In genomic region chr3:187952849-187953248, GRCh38 we compare ENCODE assay signal across 19 cellular contexts.
DNase-seq lines count a peak whose midpoint lies in the region; ATAC-seq, FAIRE-seq and TF ChIP-seq lines count a peak whose summit lies in the region.
"Had no signal": no experiment of that assay in that cellular context is flagged by ENCODE, and none has a peak within 500 bp of the region (broad histone marks: within the 10 kb centered on the region; RNA-seq: fewer than 3 reads in every experiment).

No MANE protein-coding gene starts in this region.

- CTCF ChIA-PET in mammary epithelial cell (lab: Charles Lee; ENCODE audit: low non-redundant PET), result no interaction called here
- CTCF ChIA-PET in MCF 10A (lab: Yijun Ruan, JAX), result interaction anchor here (0.8 kb wide), 1 partner anchor 210 kb away, joined by 4 read pairs; no protein-coding TSS in a partner anchor
- CTCF ChIA-PET in K562 (lab: Yijun Ruan, JAX; ENCODE audit: low intra/inter-chr PET ratio), result no interaction called here

- no peak overlapping the region for H3K27ac Mint-ChIP-seq in MCF 10A (ENCODE audit: low read depth, unreplicated experiment)
- H3K27ac Mint-ChIP-seq: GM23338 had no signal

- H3K27me3 Mint-ChIP-seq in MCF 10A (ENCODE audit: insufficient read depth, unreplicated experiment), result no peaks in the 10 kb centered on the region
- H3K27me3 Mint-ChIP-seq: CD4-positive, CD25-positive, alpha-beta regulatory T cell had no signal

- POLR2A ChIA-PET in MCF 10A (lab: Yijun Ruan, JAX) (no interaction called here), K562 (lab: Yijun Ruan, JAX) (no interaction called here)

- no peak for TF ChIP-seq EP300 in K562 (IDR thresholded peaks at IDR 0.05; ENCODE audit: low read length)

- H3K27me3 ChIP-seq in mammary epithelial cell (ENCODE audit: insufficient read depth, low read length), result no peaks in the 10 kb centered on the region
- H3K27me3 ChIP-seq in K562 (ENCODE audit: control insufficient read depth in 2 of 2, insufficient read depth in 2 of 2, low read length in 2 of 2), result peaks cover 0 to 4% of the 10 kb centered on the region in 2 experiments; a peak in 2 of 5 replicates
- H3K27me3 ChIP-seq in neutrophil, result no peaks in the 10 kb centered on the region
- no peaks in the 10 kb centered on the region for H3K27me3 ChIP-seq in WERI-Rb-1 (ENCODE audit: insufficient read depth, low read depth, severe bottlenecking)

- no peak for TF ChIP-seq CTCF in mammary epithelial cell (conservative IDR thresholded peaks at IDR 0.05 in 1 of 2, IDR thresholded peaks at IDR 0.05 in 1 of 2; ENCODE audit: extremely low read depth in 1 of 2, insufficient read depth in 1 of 2, low read depth in 1 of 2, low read length in 2 of 2)
- TF ChIP-seq CTCF in MCF 10A (IDR thresholded peaks at IDR 0.05; ENCODE audit: unreplicated experiment), result no peak
- TF ChIP-seq CTCF in K562 (IDR thresholded peaks at IDR 0.05 in 2 of 3, conservative IDR thresholded peaks at IDR 0.05 in 1 of 3; ENCODE audit: insufficient read depth in 2 of 3, low read depth in 1 of 3, low read length in 3 of 3), result peak in 1 of 3 experiments; percentile 17; a peak in 1 of 6 replicates
- TF ChIP-seq CTCF in neutrophil (IDR thresholded peaks at IDR 0.05), result no peak
- no peak for TF ChIP-seq CTCF in WERI-Rb-1 (IDR thresholded peaks at IDR 0.05; ENCODE audit: low read depth, low read length)

- no peak overlapping the region for H3K4me2 ChIP-seq in mammary epithelial cell (ENCODE audit: insufficient read depth, low read depth, low read length)
- no peak overlapping the region for H3K4me2 ChIP-seq in K562 (ENCODE audit: insufficient read depth, low read length)
- H3K4me2 ChIP-seq: GM23338 had no signal

- no peak for TF ChIP-seq POLR2A in K562 (conservative IDR thresholded peaks at IDR 0.05)

- no peaks in the 10 kb centered on the region for H3K4me1 ChIP-seq in mammary epithelial cell (ENCODE audit: insufficient read depth, low read length)
- peaks cover 0 to 8% of the 10 kb centered on the region in 2 experiments; a peak in 2 of 5 replicates for H3K4me1 ChIP-seq in K562 (replicated peaks in 1 of 2; ENCODE audit: control insufficient read depth in 2 of 2, insufficient read depth in 2 of 2, low read length in 2 of 2)
- peaks cover 84 to 94% of the 10 kb centered on the region in 2 experiments for H3K4me1 ChIP-seq in neutrophil (ENCODE audit: control insufficient read depth in 1 of 2, insufficient read depth in 1 of 2, low read depth in 1 of 2, low read length in 1 of 2)

- no peaks in the 10 kb centered on the region for H3K9me3 ChIP-seq in mammary epithelial cell (replicated peaks; ENCODE audit: insufficient read depth, low read length)
- no peaks in the 10 kb centered on the region for H3K9me3 ChIP-seq in K562 (replicated peaks; ENCODE audit: control insufficient read depth, insufficient read depth, low read depth, low read length)
- H3K9me3 ChIP-seq in neutrophil, result no peaks in the 10 kb centered on the region
- H3K9me3 ChIP-seq in WERI-Rb-1 (ENCODE audit: severe bottlenecking), result no peaks in the 10 kb centered on the region

- H3K36me3 ChIP-seq in mammary epithelial cell (ENCODE audit: insufficient read depth, low read length), result no peaks in the 10 kb centered on the region
- H3K36me3 ChIP-seq in K562 (ENCODE audit: control insufficient read depth, insufficient read depth, low read length), result no peaks in the 10 kb centered on the region
- no peaks in the 10 kb centered on the region for H3K36me3 ChIP-seq in neutrophil
- H3K36me3 ChIP-seq in WERI-Rb-1, result no peaks in the 10 kb centered on the region

- no peak for FAIRE-seq in K562 (lab: Jason Lieb, UNC)
- FAIRE-seq: A204.1, GM12878, GM18507 had no signal

- H3K27ac ChIP-seq in mammary epithelial cell (ENCODE audit: insufficient read depth, low read depth, low read length) (no peak overlapping the region), K562 (ENCODE audit: extremely low read depth, low read depth, low read length) (no peak overlapping the region), neutrophil (peak overlapping the region; percentile 91), WERI-Rb-1 (no peak overlapping the region)

- H3K4me3 ChIP-seq in mammary epithelial cell (replicated peaks in 1 of 3; ENCODE audit: insufficient read depth in 1 of 3, low read depth in 2 of 3, low read length in 3 of 3) (no peak overlapping the region), K562 (no peak overlapping the region), neutrophil (ENCODE audit: low read depth in 1 of 2, low read length in 1 of 2) (peak overlapping the region in 1 of 2 experiments; percentile 16), WERI-Rb-1 (ENCODE audit: low read depth, low read length) (no peak overlapping the region)
- H3K4me3 ChIP-seq: GM12878, GM23338 had no signal

- dilution Hi-C loops in mammary epithelial cell (cut with HindIII; ENCODE audit: low sequenced_read_pairs), result no loop called here

- H3K4me1 Mint-ChIP-seq in MCF 10A (ENCODE audit: insufficient read depth, unreplicated experiment), result peaks cover 23% of the 10 kb centered on the region

- intact Hi-C loops in mammary epithelial cell (cut with micrococcal nuclease) (no loop called here), MCF 10A (cut with micrococcal nuclease) (no loop called here), K562 (cut with micrococcal nuclease) (no loop called here)

- no peaks in the 10 kb centered on the region for H3K79me2 ChIP-seq in mammary epithelial cell (ENCODE audit: insufficient read depth, low read length)
- H3K79me2 ChIP-seq in K562 (ENCODE audit: control insufficient read depth, insufficient read depth, low read length), result no peaks in the 10 kb centered on the region

- no peak overlapping the region for H2AFZ ChIP-seq in mammary epithelial cell (ENCODE audit: low read depth, low read length)
- no peak overlapping the region for H2AFZ ChIP-seq in K562 (ENCODE audit: low read depth, low read length)
- H2AFZ ChIP-seq: GM23338 had no signal

- no peaks in the 10 kb centered on the region for H3K9me3 Mint-ChIP-seq in MCF 10A (ENCODE audit: unreplicated experiment)
- H3K9me3 Mint-ChIP-seq: CD4-positive, CD25-positive, alpha-beta regulatory T cell; GM23338 had no signal

- 83% methylated on average over 4 of the region's 4 CpGs for WGBS in mammary epithelial cell (ENCODE audit: low coverage, missing lambda C conversion rate)
- WGBS in K562 (ENCODE audit: insufficient coverage, low coverage, missing lambda C conversion rate), result 11% methylated on average over 4 of the region's 4 CpGs

- no peaks in the 10 kb centered on the region for H4K20me1 ChIP-seq in mammary epithelial cell (ENCODE audit: insufficient read depth, low read length)
- no peaks in the 10 kb centered on the region for H4K20me1 ChIP-seq in K562 (replicated peaks; ENCODE audit: control insufficient read depth, insufficient read depth, low read length)

- ATAC-seq in K562 (0 out of 3 replicates have a peak, but pooled peaks have one; percentile 47), GM18868 (IDR thresholded peaks at IDR 0.05; ENCODE audit: unreplicated experiment) (no peak)
- ATAC-seq: GM12878, GM23338, Right ventricle myocardium inferior had no signal

- BruUV-seq in mammary epithelial cell (replicated peaks; lab: Mats Ljungman, UMichigan) (no TSS peak), MCF 10A (replicated peaks; lab: Mats Ljungman, UMichigan) (no TSS peak), K562 (replicated peaks; lab: Mats Ljungman, UMichigan) (no TSS peak)

- peak; percentile 49 for DNase-seq in mammary epithelial cell
- DNase-seq in MCF 10A (ENCODE audit: unreplicated experiment), result no peak
- peak; percentile 8 for DNase-seq in MV-4-11 (lab: John Stamatoyannopoulos, UW)
- DNase-seq in K562 (ENCODE audit: extremely low read depth in 1 of 4, low spot score in 3 of 4), result peak in 1 of 4 experiments; percentile 1
- DNase-seq in activated naive CD4-positive, alpha-beta T cell treated with anti-CD3 and anti-CD28 coated beads, Interleukin-2, amount 50 U/mL, for 16 hours, result no peak
- no peak for DNase-seq in WERI-Rb-1
- DNase-seq: CD4-positive, CD25-positive, alpha-beta regulatory T cell; DMS53; NCI-H1105; NCI-H187 treated with DMSO at 0.1 percent for 48 hours; NCI-H524; OCI-M1 had no signal

- no peaks in the 10 kb centered on the region for H3K9me1 ChIP-seq in K562 (ENCODE audit: control insufficient read depth, insufficient read depth, low read length)

- no peak for TF ChIP-seq RAD21 in K562 (CRISPR knock-in tag; conservative IDR thresholded peaks at IDR 0.05 in 1 of 2, IDR thresholded peaks at IDR 0.05 in 1 of 2)

- H3K9ac ChIP-seq in mammary epithelial cell (ENCODE audit: insufficient read depth, low read length), result no peak overlapping the region
- H3K9ac ChIP-seq in K562 (ENCODE audit: insufficient read depth in 1 of 2, low read depth in 2 of 2, low read length in 2 of 2), result no peak overlapping the region

- H3K36me3 Mint-ChIP-seq in MCF 10A (ENCODE audit: insufficient read depth, unreplicated experiment), result no peaks in the 10 kb centered on the region
- H3K36me3 Mint-ChIP-seq: CD4-positive, CD25-positive, alpha-beta regulatory T cell had no signal

- in situ Hi-C loops in mammary epithelial cell (cut with MboI; ENCODE audit: low sequenced_read_pairs in 2 of 2), result no loop called here
- in situ Hi-C loops in K562 (cut with MboI), result no loop called here

- H3K4me3 Mint-ChIP-seq in MCF 10A (ENCODE audit: unreplicated experiment), result no peak overlapping the region
- H3K4me3 Mint-ChIP-seq: CD4-positive, CD25-positive, alpha-beta regulatory T cell; GM23338 had no signal

TF ChIP-seq in K562, 482 proteins besides CTCF, POLR2A, EP300 and RAD21:
- TF ChIP-seq CCNT2 (IDR thresholded peaks at IDR 0.05; ENCODE audit: borderline replicate concordance, extremely low read depth, insufficient read length, low read depth, low read length), result no peak

Comparison
In these comparisons a context has a peak if more than half of its experiments do, and no peak if none do; other contexts are left out.
1. DNase-seq: peak in mammary epithelial cell (single experiment) and MV-4-11 (single experiment); none in MCF 10A (single experiment), activated naive CD4-positive, alpha-beta T cell treated with anti-CD3 and anti-CD28 coated beads, Interleukin-2, amount 50 U/mL, for 16 hours (single experiment) and WERI-Rb-1 (single experiment).